Comparison of ENCODE assay signal across 29 cellular contexts in genomic region chr3:197866035-197866434, GRCh38.
"Had no signal": no experiment of that assay in that cellular context is flagged by ENCODE, and none has a peak within 500 bp of the region (broad histone marks: within the 10 kb centered on the region; RNA-seq: fewer than 3 reads in every experiment).

No MANE protein-coding gene starts in this region.

- H3K4me3 Mint-ChIP-seq: activated CD4-positive, alpha-beta memory T cell treated with anti-CD3 and anti-CD28 coated beads, Interleukin-2, amount 10 ng/mL, durations not matched to agents 7 days and 5 days; activated CD4-positive, alpha-beta T cell treated with anti-CD3 and anti-CD28 coated beads, Interleukin-2, amount 10 ng/mL, durations not matched to agents 7 days and 5 days; activated naive CD4-positive, alpha-beta T cell treated with anti-CD3 and anti-CD28 coated beads, Interleukin-2, amount 10 ng/mL, durations not matched to agents 7 days and 5 days; activated naive CD8-positive, alpha-beta T cell treated with anti-CD3 and anti-CD28 coated beads, Interleukin-2, amount 10 ng/mL, durations not matched to agents 7 days and 5 days; activated T-cell treated with anti-CD3 and anti-CD28 coated beads, Interleukin-2, amount 50 U/mL, for 24 hours; activated T-cell treated with anti-CD3 and anti-CD28 coated beads, Interleukin-2, amount 50 U/mL, for 72 hours; brain had no signal

- ATAC-seq: activated naive CD4-positive, alpha-beta T cell treated with anti-CD3 and anti-CD28 coated beads, Interleukin-2, amount 50 U/mL, for 72 hours; activated T-cell treated with anti-CD3 and anti-CD28 coated beads, Interleukin-2, amount 50 U/mL, for 72 hours; gastroesophageal sphincter had no signal

- H3K9me3 ChIP-seq: ascending aorta, breast epithelium, colonic mucosa, esophagus squamous epithelium, gastroesophageal sphincter had no signal

- H3K27me3 Mint-ChIP-seq: activated CD4-positive, alpha-beta memory T cell treated with anti-CD3 and anti-CD28 coated beads, Interleukin-2, amount 10 ng/mL, durations not matched to agents 7 days and 5 days; activated CD4-positive, alpha-beta T cell treated with anti-CD3 and anti-CD28 coated beads, Interleukin-2, amount 10 ng/mL, durations not matched to agents 7 days and 5 days; activated naive CD4-positive, alpha-beta T cell treated with anti-CD3 and anti-CD28 coated beads, Interleukin-2, amount 10 ng/mL, durations not matched to agents 7 days and 5 days; activated naive CD8-positive, alpha-beta T cell treated with anti-CD3 and anti-CD28 coated beads, Interleukin-2, amount 10 ng/mL, durations not matched to agents 7 days and 5 days; activated T-cell treated with anti-CD3 and anti-CD28 coated beads, Interleukin-2, amount 50 U/mL, for 24 hours; brain had no signal

- H3K4me3 ChIP-seq: ascending aorta, breast epithelium, cardiac muscle cell, colonic mucosa, esophagus squamous epithelium, gastroesophageal sphincter had no signal

- H3K27me3 ChIP-seq: ascending aorta, breast epithelium, cardiac muscle cell, colonic mucosa, esophagus squamous epithelium, gastroesophageal sphincter had no signal

- FAIRE-seq: endometrium, endothelial cell of umbilical vein had no signal

- H3K36me3 ChIP-seq: colonic mucosa had no signal

- H3K27ac Mint-ChIP-seq: activated CD4-positive, alpha-beta memory T cell treated with anti-CD3 and anti-CD28 coated beads, Interleukin-2, amount 10 ng/mL, durations not matched to agents 7 days and 5 days; activated CD4-positive, alpha-beta T cell treated with anti-CD3 and anti-CD28 coated beads, Interleukin-2, amount 10 ng/mL, durations not matched to agents 7 days and 5 days; activated naive CD4-positive, alpha-beta T cell treated with anti-CD3 and anti-CD28 coated beads, Interleukin-2, amount 10 ng/mL, durations not matched to agents 7 days and 5 days; activated naive CD8-positive, alpha-beta T cell treated with anti-CD3 and anti-CD28 coated beads, Interleukin-2, amount 10 ng/mL, durations not matched to agents 7 days and 5 days; activated T-cell treated with anti-CD3 and anti-CD28 coated beads, Interleukin-2, amount 50 U/mL, for 24 hours; activated T-cell treated with anti-CD3 and anti-CD28 coated beads, Interleukin-2, amount 50 U/mL, for 72 hours; brain had no signal

- H3K4me1 ChIP-seq: ascending aorta, breast epithelium, colonic mucosa, esophagus squamous epithelium, gastroesophageal sphincter had no signal

- DNase-seq: activated CD4-positive, alpha-beta memory T cell treated with anti-CD3 and anti-CD28 coated beads, Interleukin-2, amount 10 ng/mL, durations not matched to agents 7 days and 5 days; activated CD4-positive, alpha-beta T cell treated with anti-CD3 and anti-CD28 coated beads for 1 hour; activated CD4-positive, alpha-beta T cell treated with anti-CD3 and anti-CD28 coated beads for 4 hours; activated CD4-positive, alpha-beta T cell treated with anti-CD3 and anti-CD28 coated beads, Interleukin-2, amount 10 ng/mL, durations not matched to agents 7 days and 5 days; activated CD4-positive, alpha-beta T cell treated with anti-CD3 and anti-CD28 coated beads, Interleukin-2, amount 50 U/mL, for 4 hours; activated CD8-positive, alpha-beta memory T cell treated with anti-CD3 and anti-CD28 coated beads, Interleukin-2, amount 50 U/mL, for 48 hours; activated gamma-delta T cell; activated naive CD4-positive, alpha-beta T cell; activated naive CD4-positive, alpha-beta T cell treated with anti-CD3 and anti-CD28 coated beads, Interleukin-2, amount 10 ng/mL, durations not matched to agents 7 days and 5 days; activated naive CD8-positive, alpha-beta T cell treated with anti-CD3 and anti-CD28 coated beads, Interleukin-2, amount 10 ng/mL, durations not matched to agents 7 days and 5 days; activated T-cell treated with anti-CD3 and anti-CD28 coated beads for 4 hours; activated T-cell treated with anti-CD3 and anti-CD28 coated beads, Interleukin-2, amount 50 U/mL, for 24 hours; activated T-cell treated with anti-CD3 and anti-CD28 coated beads, Interleukin-2, amount 50 U/mL, for 72 hours; central memory CD4-positive, alpha-beta T cell; cerebellar nuclear complex; colonic mucosa; effector CD8-positive, alpha-beta T cell; esophagus squamous epithelium; foreskin melanocyte; T-helper 2 cell had no signal

- H3K9me3 Mint-ChIP-seq: activated CD4-positive, alpha-beta memory T cell treated with anti-CD3 and anti-CD28 coated beads, Interleukin-2, amount 10 ng/mL, durations not matched to agents 7 days and 5 days; activated CD4-positive, alpha-beta T cell treated with anti-CD3 and anti-CD28 coated beads, Interleukin-2, amount 10 ng/mL, durations not matched to agents 7 days and 5 days; activated naive CD4-positive, alpha-beta T cell treated with anti-CD3 and anti-CD28 coated beads, Interleukin-2, amount 10 ng/mL, durations not matched to agents 7 days and 5 days; activated naive CD4-positive, alpha-beta T cell treated with anti-CD3 and anti-CD28 coated beads, Interleukin-2, amount 50 U/mL, for 72 hours; activated naive CD8-positive, alpha-beta T cell treated with anti-CD3 and anti-CD28 coated beads, Interleukin-2, amount 10 ng/mL, durations not matched to agents 7 days and 5 days; activated T-cell treated with anti-CD3 and anti-CD28 coated beads, Interleukin-2, amount 50 U/mL, for 24 hours; activated T-cell treated with anti-CD3 and anti-CD28 coated beads, Interleukin-2, amount 50 U/mL, for 72 hours; brain had no signal

- H3K27ac ChIP-seq: ascending aorta, breast epithelium, cardiac muscle cell, colonic mucosa, epithelial cell of prostate, esophagus squamous epithelium, gastroesophageal sphincter had no signal

- H3K4me1 Mint-ChIP-seq: brain had no signal
